22 cellular contexts compared by ENCODE assay signal in the genomic region with DNA sequence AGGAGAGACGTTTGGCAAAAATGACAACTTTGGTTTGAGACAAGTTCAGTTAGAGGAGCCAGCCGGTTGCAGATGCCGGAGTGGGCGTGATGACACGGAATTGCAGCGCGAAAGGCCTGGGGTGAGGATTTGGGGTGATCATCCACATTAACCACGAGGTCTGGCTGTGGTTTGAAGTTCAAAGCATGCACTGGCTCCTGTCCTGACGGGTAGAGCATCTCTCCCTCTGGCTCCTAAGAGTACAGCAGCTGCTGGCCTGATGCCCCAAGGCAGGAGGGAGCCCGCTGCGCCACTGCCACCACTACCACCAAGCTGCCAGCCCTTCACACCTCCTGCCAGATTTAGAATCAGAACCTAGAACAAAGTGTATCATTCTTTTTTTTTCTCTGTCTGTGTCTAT. TPM values are rescaled to one million over a fixed set of nuclear protein-coding genes. Genes with fewer than 3 reads are reported as not detected.
DNase-seq lines count a peak whose midpoint lies in the region; ATAC-seq and TF ChIP-seq lines count a peak whose summit lies in the region.
"Had no signal": no experiment of that assay in that cellular context is flagged by ENCODE, and none has a peak within 500 bp of the region (broad histone marks: within the 10 kb centered on the region; RNA-seq: fewer than 3 reads in every experiment).

No MANE protein-coding gene starts in this region.

- TF ChIP-seq EP300 in tibial nerve (IDR thresholded peaks at IDR 0.05): no peak

- no peak overlapping the region for H3K9ac ChIP-seq in GM23248

- WGBS in GM23248 (ENCODE audit: low coverage in 1 of 2, low lambda C conversion rate in 2 of 2, missing lambda C conversion rate in 2 of 2), 2 experiments: 70 to 72% methylated on average over 11 of the region's 11 CpGs
- WGBS in tibial nerve, 2 donors: 72 to 81% methylated on average over 11 of the region's 11 CpGs

- DNase-seq in GM23248 (peak; percentile 25), Panc1 (ENCODE audit: low read depth, low spot score) (no peak), Right ventricle myocardium superior (peak; percentile 74), neural crest cell (ENCODE audit: low read depth, low spot score) (no peak), HEK293T (ENCODE audit: extremely low spot score) (no peak), tibial nerve (ENCODE audit: low spot score in 2 of 2) (no peak)
- DNase-seq in activated T-helper 2 cell treated with anti-CD3 and anti-CD28 coated beads, Interferon-gamma antibody, Interleukin-2, Interleukin-4, amounts not matched to agents 10 μg/mL and 5 μg/mL and 100 μg/mL, durations not matched to agents 14 hours and 24 hours and 36 hours (ENCODE audit: low spot score): no peak
- DNase-seq: activated CD4-positive, alpha-beta T cell treated with anti-CD3 and anti-CD28 coated beads for 48 hours; activated naive CD8-positive, alpha-beta T cell treated with anti-CD3 and anti-CD28 coated beads, Interleukin-2, amount 10 ng/mL, durations not matched to agents 7 days and 5 days; body of pancreas; CD8-positive, alpha-beta memory T cell; DMS79 treated with DMSO at 0.1 percent for 48 hours; H9; Karpas-422; NCI-H1105; NCI-H526; right lobe of liver; SIG-M5; testis had no signal

- no peaks in the 10 kb centered on the region for H3K36me3 Mint-ChIP-seq in neural crest cell (ENCODE audit: low read depth)
- no peaks in the 10 kb centered on the region for H3K36me3 Mint-ChIP-seq in activated T-helper 2 cell treated with anti-CD3 and anti-CD28 coated beads, Interferon-gamma antibody, Interleukin-2, Interleukin-4, amounts not matched to agents 10 μg/mL and 5 μg/mL and 100 μg/mL, durations not matched to agents 14 hours and 24 hours and 36 hours (ENCODE audit: low read depth)
- H3K36me3 Mint-ChIP-seq: activated naive CD8-positive, alpha-beta T cell treated with anti-CD3 and anti-CD28 coated beads, Interleukin-2, amount 10 ng/mL, durations not matched to agents 7 days and 5 days; CD8-positive, alpha-beta memory T cell had no signal

- H3K27me3 ChIP-seq in GM23248 (replicated peaks; ENCODE audit: insufficient read depth): peaks cover 11% of the 10 kb centered on the region
- peaks cover 12% of the 10 kb centered on the region for H3K27me3 ChIP-seq in Panc1 (ENCODE audit: control insufficient read depth, insufficient read depth, low read length)
- H3K27me3 ChIP-seq in tibial nerve: peaks cover 0 to 76% of the 10 kb centered on the region in 2 donors
- H3K27me3 ChIP-seq: right lobe of liver, testis had no signal

- no peak overlapping the region for H3K4me2 ChIP-seq in GM23248 (ENCODE audit: unreplicated experiment)

- H3K4me1 ChIP-seq in GM23248 (ENCODE audit: insufficient read depth) (no peaks in the 10 kb centered on the region), Panc1 (ENCODE audit: control insufficient read depth, insufficient read depth, low read length) (peaks cover 5% of the 10 kb centered on the region), tibial nerve (peaks cover 0 to 30% (median 12%) of the 10 kb centered on the region in 4 donors)

- no peaks in the 10 kb centered on the region for H3K79me2 ChIP-seq in GM23248 (ENCODE audit: insufficient read depth)

- H3K4me1 Mint-ChIP-seq in neural crest cell: peaks cover 53% of the 10 kb centered on the region
- peaks cover 16% of the 10 kb centered on the region for H3K4me1 Mint-ChIP-seq in activated T-helper 2 cell treated with anti-CD3 and anti-CD28 coated beads, Interferon-gamma antibody, Interleukin-2, Interleukin-4, amounts not matched to agents 10 μg/mL and 5 μg/mL and 100 μg/mL, durations not matched to agents 14 hours and 24 hours and 36 hours (ENCODE audit: low read depth)

- no peak for ATAC-seq in Panc1
- ATAC-seq in Right ventricle myocardium superior (ENCODE audit: poor library complexity): peak; percentile 82
- ATAC-seq in GM18517 (IDR thresholded peaks at IDR 0.05; ENCODE audit: unreplicated experiment): no peak
- ATAC-seq: activated T-helper 17 cell treated with anti-CD3 and anti-CD28 coated beads, Interleukin-2, amount 50 U/mL, for 72 hours; body of pancreas; right lobe of liver had no signal

- no peak overlapping the region for H3K4me3 ChIP-seq in GM23248
- H3K4me3 ChIP-seq in Panc1 (ENCODE audit: low read depth in 2 of 2, low read length in 2 of 2): no peak overlapping the region
- H3K4me3 ChIP-seq in tibial nerve: no peak overlapping the region
- H3K4me3 ChIP-seq: body of pancreas, coronary artery, right lobe of liver, testis had no signal

- in situ Hi-C loops in GM23248 (cut with MboI): no loop called here
- in situ Hi-C loops in Panc1 (cut with HindIII; ENCODE audit: low pct_unique_long_range_greater_than_20kb, low sequenced_read_pairs): no loop called here

- no peak overlapping the region for H3K27ac Mint-ChIP-seq in neural crest cell (ENCODE audit: unreplicated experiment)
- no peak overlapping the region for H3K27ac Mint-ChIP-seq in activated T-helper 2 cell treated with anti-CD3 and anti-CD28 coated beads, Interferon-gamma antibody, Interleukin-2, Interleukin-4, amounts not matched to agents 10 μg/mL and 5 μg/mL and 100 μg/mL, durations not matched to agents 14 hours and 24 hours and 36 hours
- H3K27ac Mint-ChIP-seq: activated naive CD8-positive, alpha-beta T cell treated with anti-CD3 and anti-CD28 coated beads, Interleukin-2, amount 10 ng/mL, durations not matched to agents 7 days and 5 days; activated T-helper 17 cell treated with anti-CD3 and anti-CD28 coated beads, Interleukin-2, amount 50 U/mL, for 72 hours; CD8-positive, alpha-beta memory T cell; H9 had no signal

- no peaks in the 10 kb centered on the region for H4K20me1 ChIP-seq in GM23248 (ENCODE audit: insufficient read depth)

- TF ChIP-seq CTCF in Panc1 (IDR thresholded peaks at IDR 0.05): no peak
- no peak for TF ChIP-seq CTCF in neural crest cell (conservative IDR thresholded peaks at IDR 0.05)
- no peak for TF ChIP-seq CTCF in tibial nerve (IDR thresholded peaks at IDR 0.05)

- H3K4me3 Mint-ChIP-seq in neural crest cell: peak overlapping the region; percentile 20
- H3K4me3 Mint-ChIP-seq in activated T-helper 2 cell treated with anti-CD3 and anti-CD28 coated beads, Interferon-gamma antibody, Interleukin-2, Interleukin-4, amounts not matched to agents 10 μg/mL and 5 μg/mL and 100 μg/mL, durations not matched to agents 14 hours and 24 hours and 36 hours (ENCODE audit: low read depth): no peak overlapping the region
- H3K4me3 Mint-ChIP-seq: activated naive CD8-positive, alpha-beta T cell treated with anti-CD3 and anti-CD28 coated beads, Interleukin-2, amount 10 ng/mL, durations not matched to agents 7 days and 5 days; activated T-helper 17 cell treated with anti-CD3 and anti-CD28 coated beads, Interleukin-2, amount 50 U/mL, for 72 hours had no signal

- peaks cover 59% of the 10 kb centered on the region for H3K27me3 Mint-ChIP-seq in neural crest cell (ENCODE audit: low read depth)
- H3K27me3 Mint-ChIP-seq in activated T-helper 2 cell treated with anti-CD3 and anti-CD28 coated beads, Interferon-gamma antibody, Interleukin-2, Interleukin-4, amounts not matched to agents 10 μg/mL and 5 μg/mL and 100 μg/mL, durations not matched to agents 14 hours and 24 hours and 36 hours (ENCODE audit: low read depth): peaks cover 68% of the 10 kb centered on the region

- BruUV-seq in Panc1 (replicated peaks; lab: Mats Ljungman, UMichigan): TSS peak; percentile 42

- CTCF ChIA-PET in Panc1 (lab: Charles Lee): interaction anchor here (0.7 kb wide), 1 partner anchor 15 kb away, joined by 3 read pairs; no protein-coding TSS in a partner anchor
- CTCF ChIA-PET in HEK293T (lab: Yijun Ruan, JAX): no interaction called here

- no peaks in the 10 kb centered on the region for H3K9me2 ChIP-seq in GM23248 (ENCODE audit: insufficient read depth)

- no peaks in the 10 kb centered on the region for H3K9me3 ChIP-seq in GM23248 (ENCODE audit: low read depth)
- no peaks in the 10 kb centered on the region for H3K9me3 ChIP-seq in Panc1 (ENCODE audit: control insufficient read depth, insufficient read depth, low read depth, low read length)
- no peaks in the 10 kb centered on the region for H3K9me3 ChIP-seq in tibial nerve
- H3K9me3 ChIP-seq: body of pancreas, right lobe of liver, testis had no signal

- H3F3A ChIP-seq in GM23248 (ENCODE audit: insufficient read depth): 0 out of 2 replicates have a peak, but pooled peaks cover 8% of the 10 kb centered on the region

- no peak overlapping the region for H2AFZ ChIP-seq in GM23248

- TF ChIP-seq POLR2A in tibial nerve (IDR thresholded peaks at IDR 0.05): no peak

- POLR2A ChIA-PET in Panc1 (lab: Charles Lee): no interaction called here
- POLR2A ChIA-PET in HEK293T (lab: Yijun Ruan, JAX): no interaction called here

- no peaks in the 10 kb centered on the region for H3K9me3 Mint-ChIP-seq in neural crest cell
- H3K9me3 Mint-ChIP-seq in activated T-helper 2 cell treated with anti-CD3 and anti-CD28 coated beads, Interferon-gamma antibody, Interleukin-2, Interleukin-4, amounts not matched to agents 10 μg/mL and 5 μg/mL and 100 μg/mL, durations not matched to agents 14 hours and 24 hours and 36 hours: no peaks in the 10 kb centered on the region
- H3K9me3 Mint-ChIP-seq: activated naive CD8-positive, alpha-beta T cell treated with anti-CD3 and anti-CD28 coated beads, Interleukin-2, amount 10 ng/mL, durations not matched to agents 7 days and 5 days; activated T-helper 17 cell treated with anti-CD3 and anti-CD28 coated beads, Interleukin-2, amount 50 U/mL, for 72 hours; CD8-positive, alpha-beta memory T cell; H9 had no signal

- intact Hi-C loops in Panc1 (cut with micrococcal nuclease; ENCODE audit: unreplicated experiment) (no loop called here), Right ventricle myocardium superior (cut with DNase I) (no loop called here)
- intact Hi-C loops in activated T-helper 2 cell treated with anti-CD3 and anti-CD28 coated beads, Interferon-gamma antibody, Interleukin-2, Interleukin-4, amounts not matched to agents 10 μg/mL and 5 μg/mL and 100 μg/mL, durations not matched to agents 14 hours and 24 hours and 36 hours (cut with micrococcal nuclease): no loop called here

- H3K36me3 ChIP-seq in GM23248 (ENCODE audit: low read depth) (no peaks in the 10 kb centered on the region), Panc1 (ENCODE audit: control insufficient read depth, insufficient read depth, low read length) (no peaks in the 10 kb centered on the region), tibial nerve (no peaks in the 10 kb centered on the region)
- H3K36me3 ChIP-seq: right lobe of liver had no signal

- no peak overlapping the region for H3K27ac ChIP-seq in GM23248
- no peak overlapping the region for H3K27ac ChIP-seq in Panc1 (ENCODE audit: low read length)
- H3K27ac ChIP-seq in tibial nerve: no peak overlapping the region
- H3K27ac ChIP-seq: body of pancreas, coronary artery, right lobe of liver, testis had no signal

RNA-seq across cellular contexts. Expression of a gene that starts 3.7 kb away (rescaled TPM):
- 0.11 TPM in 1 of 2 replicates, not detected in the other for total RNA-seq in GM23248 (2014; rRNA removed; shearing (Covaris generic))
- 0.09 TPM in 1 of 2 replicates, not detected in the other for polyA plus RNA-seq in GM23248 (2016; fragmentation: Nextera tagmentation; extraction: Ambion mirVana)
- total RNA-seq in Panc1 (2021; ENCODE audit: unreplicated experiment): 3.2 TPM
- polyA plus RNA-seq in Panc1 (2012; ENCODE audit: insufficient read length): 2.5 TPM
- total RNA-seq in Right ventricle myocardium superior: 1.7 TPM
- total RNA-seq in neural crest cell: 17.7 and 18.7 TPM in 2 replicates
- total RNA-seq in activated T-helper 2 cell treated with anti-CD3 and anti-CD28 coated beads, Interferon-gamma antibody, Interleukin-2, Interleukin-4, amounts not matched to agents 10 μg/mL and 5 μg/mL and 100 μg/mL, durations not matched to agents 14 hours and 24 hours and 36 hours: 0.11 and 0.18 TPM in 2 replicates
- under 1 TPM in 1 of 4 donors, not detected in 3; 0.30 TPM for total RNA-seq in tibial nerve
- polyA plus RNA-seq: CD8-positive, alpha-beta memory T cell had no signal

Comparison
In these comparisons a context has a peak if more than half of its experiments do, and no peak if none do; other contexts are left out.
1. DNase-seq: peak in GM23248 (single experiment) and Right ventricle myocardium superior (single experiment); none in Panc1 (single experiment), neural crest cell (single experiment), HEK293T (single experiment), activated T-helper 2 cell treated with anti-CD3 and anti-CD28 coated beads, Interferon-gamma antibody, Interleukin-2, Interleukin-4, amounts not matched to agents 10 μg/mL and 5 μg/mL and 100 μg/mL, durations not matched to agents 14 hours and 24 hours and 36 hours (single experiment) and tibial nerve (0 of 2).